12 cellular contexts compared by ENCODE assay signal in genomic region chr3:165339753-165340152, GRCh38.
A peak's percentile ranks its signal among the peaks of the same experiment; 100 is the strongest.
DNase-seq lines count a peak whose midpoint lies in the region; ATAC-seq, FAIRE-seq and TF ChIP-seq lines count a peak whose summit lies in the region.
"Had no signal": no experiment of that assay in that cellular context is flagged by ENCODE, and none has a peak within 500 bp of the region (broad histone marks: within the 10 kb centered on the region; RNA-seq: fewer than 3 reads in every experiment).

No MANE protein-coding gene starts in this region.

- no peaks in the 10 kb centered on the region for H3K36me3 Mint-ChIP-seq in activated CD4-positive, alpha-beta T cell treated with anti-CD3 and anti-CD28 coated beads, Interleukin-2, amount 10 ng/mL, durations not matched to agents 7 days and 5 days (ENCODE audit: low read depth)
- H3K36me3 Mint-ChIP-seq: activated CD4-positive, alpha-beta memory T cell treated with anti-CD3 and anti-CD28 coated beads for 36 hours had no signal

- FAIRE-seq in GM12878 (lab: Jason Lieb, UNC): no peak
- FAIRE-seq: GM18507, H54 had no signal

- H3F3A ChIP-seq in Loucy (ENCODE audit: low read depth) (no peaks in the 10 kb centered on the region), neural cell (ENCODE audit: insufficient read depth, low read length, poor library complexity, severe bottlenecking) (no peaks in the 10 kb centered on the region)

- TF ChIP-seq EP300 in GM12878 (IDR thresholded peaks at IDR 0.05; ENCODE audit: borderline replicate concordance in 1 of 2, control insufficient read depth in 1 of 2, low read depth in 2 of 2, low read length in 2 of 2): no peak
- no peak for TF ChIP-seq EP300 in neural cell (conservative IDR thresholded peaks at IDR 0.05; ENCODE audit: poor library complexity, severe bottlenecking)

- H3K4me1 Mint-ChIP-seq in activated CD4-positive, alpha-beta T cell treated with anti-CD3 and anti-CD28 coated beads, Interleukin-2, amount 10 ng/mL, durations not matched to agents 7 days and 5 days: no peaks in the 10 kb centered on the region

- H3K9me3 ChIP-seq in Loucy (ENCODE audit: insufficient read depth, low read depth, low read length): no peaks in the 10 kb centered on the region
- no peaks in the 10 kb centered on the region for H3K9me3 ChIP-seq in GM12878 (replicated peaks; ENCODE audit: control insufficient read depth, insufficient read depth, low read length)
- H3K9me3 ChIP-seq in neural cell (ENCODE audit: low read length): no peaks in the 10 kb centered on the region
- H3K9me3 ChIP-seq: ascending aorta had no signal

- RAD21 ChIA-PET in GM12878 (lab: Charles Lee; ENCODE audit: unreplicated experiment): interaction anchor here (0.6 to 2.6 kb wide), 24 partner anchors 11 to 1346 kb away, joined by 3 to 9 read pairs (median 3); no protein-coding TSS in a partner anchor

- no peak for TF ChIP-seq POLR2A in GM12878 (IDR thresholded peaks at IDR 0.05; ENCODE audit: low read depth, low read length)

- no peak overlapping the region for H3K27ac Mint-ChIP-seq in activated CD4-positive, alpha-beta T cell treated with anti-CD3 and anti-CD28 coated beads, Interleukin-2, amount 10 ng/mL, durations not matched to agents 7 days and 5 days
- H3K27ac Mint-ChIP-seq: activated CD4-positive, alpha-beta memory T cell treated with anti-CD3 and anti-CD28 coated beads for 36 hours had no signal

- H3K9ac ChIP-seq in Loucy (ENCODE audit: low read depth, low read length, poor library complexity, severe bottlenecking): no peak overlapping the region
- H3K9ac ChIP-seq in GM12878 (ENCODE audit: control insufficient read depth, insufficient read depth, low read length): no peak overlapping the region
- H3K9ac ChIP-seq in neural cell (ENCODE audit: low read length): no peak overlapping the region

- ATAC-seq in GM12878: peak; percentile 78

- DNase-seq in NCI-H146 (lab: John Stamatoyannopoulos, UW) (peak; percentile 19), NCI-H146 treated with DMSO at 0.1 percent for 48 hours (lab: John Stamatoyannopoulos, UW; ENCODE audit: unreplicated experiment) (no peak), GM12878 (ENCODE audit: low read depth, low spot score) (no peak), DMS114 treated with DMSO at 0.1 percent for 48 hours (lab: John Stamatoyannopoulos, UW; ENCODE audit: unreplicated experiment) (no peak)
- DNase-seq in activated CD4-positive, alpha-beta T cell treated with anti-CD3 and anti-CD28 coated beads, Interleukin-2, amount 10 ng/mL, durations not matched to agents 7 days and 5 days: no peak
- DNase-seq in stimulated activated CD4-positive, alpha-beta T cell treated with anti-CD3 and anti-CD28 coated beads, Interleukin-4, amount 100 ng/mL, for 24 hours: no peak
- DNase-seq: activated CD4-positive, alpha-beta memory T cell treated with anti-CD3 and anti-CD28 coated beads for 36 hours had no signal

- intact Hi-C loops in GM12878 (cut with micrococcal nuclease; ENCODE audit: unreplicated experiment): no loop called here

- SMC1A ChIA-PET in GM12878 (lab: Charles Lee; ENCODE audit: uncharacterized antibody, unreplicated experiment): interaction anchor here (0.7 to 1.8 kb wide), 22 partner anchors 10 to 674 kb away, joined by 3 to 7 read pairs (median 3); no protein-coding TSS in a partner anchor

- POLR2A ChIA-PET in GM12878 (lab: Charles Lee): no interaction called here
- POLR2A ChIA-PET in activated CD4-positive, alpha-beta T cell treated with anti-CD3 and anti-CD28 coated beads, Interleukin-2, amount 10 ng/mL, durations not matched to agents 7 days and 5 days (lab: Charles Lee): no interaction called here

- H3K4me1 ChIP-seq in Loucy (ENCODE audit: insufficient read depth, low read length, poor library complexity, severe bottlenecking): no peaks in the 10 kb centered on the region
- H3K4me1 ChIP-seq in GM12878 (ENCODE audit: control insufficient read depth, insufficient read depth, low read length): no peaks in the 10 kb centered on the region
- H3K4me1 ChIP-seq: ascending aorta had no signal

- no peaks in the 10 kb centered on the region for H3K36me3 ChIP-seq in Loucy (ENCODE audit: insufficient read depth, low read length)
- H3K36me3 ChIP-seq in GM12878 (ENCODE audit: control insufficient read depth in 2 of 2, insufficient read depth in 2 of 2, low read length in 1 of 2): no peaks in the 10 kb centered on the region
- H3K36me3 ChIP-seq in neural cell (ENCODE audit: insufficient read depth, low read length): no peaks in the 10 kb centered on the region
- H3K36me3 ChIP-seq: ascending aorta had no signal

- TF ChIP-seq RAD21 in GM12878 (IDR thresholded peaks at IDR 0.05; ENCODE audit: insufficient read depth, low read depth, low read length) (peak; percentile 43), neural cell (conservative IDR thresholded peaks at IDR 0.05) (peak; percentile 82)

- no peaks in the 10 kb centered on the region for H3K79me2 ChIP-seq in Loucy (ENCODE audit: insufficient read depth, low read length)
- H3K79me2 ChIP-seq in GM12878 (ENCODE audit: control insufficient read depth, insufficient read depth, low read length): no peaks in the 10 kb centered on the region
- no peaks in the 10 kb centered on the region for H3K79me2 ChIP-seq in neural cell (replicated peaks; ENCODE audit: insufficient read depth, low read length)

- H2AFZ ChIP-seq in Loucy (ENCODE audit: low read length): no peak overlapping the region
- H2AFZ ChIP-seq in GM12878 (ENCODE audit: control insufficient read depth, low read depth, low read length): no peak overlapping the region
- no peak overlapping the region for H2AFZ ChIP-seq in neural cell (ENCODE audit: low read depth, low read length)

- H3K27me3 Mint-ChIP-seq in activated CD4-positive, alpha-beta T cell treated with anti-CD3 and anti-CD28 coated beads, Interleukin-2, amount 10 ng/mL, durations not matched to agents 7 days and 5 days: no peaks in the 10 kb centered on the region
- H3K27me3 Mint-ChIP-seq: activated CD4-positive, alpha-beta memory T cell treated with anti-CD3 and anti-CD28 coated beads for 36 hours had no signal

- H3K27me3 ChIP-seq in Loucy (ENCODE audit: insufficient read depth, low read length, poor library complexity, severe bottlenecking): no peaks in the 10 kb centered on the region
- H3K27me3 ChIP-seq in GM12878 (replicated peaks in 1 of 2; ENCODE audit: control insufficient read depth in 2 of 2, insufficient read depth in 2 of 2, low read length in 1 of 2): no peaks in the 10 kb centered on the region
- no peaks in the 10 kb centered on the region for H3K27me3 ChIP-seq in neural cell (ENCODE audit: insufficient read depth, low read depth, low read length)
- H3K27me3 ChIP-seq: ascending aorta had no signal

- CTCF ChIA-PET in GM12878 (lab: Yijun Ruan, JAX): interaction anchor here (0.6 to 2.0 kb wide), 25 partner anchors 9 to 1693 kb away, joined by 3 to 8 read pairs (median 3); no protein-coding TSS in a partner anchor
- CTCF ChIA-PET in activated CD4-positive, alpha-beta T cell treated with anti-CD3 and anti-CD28 coated beads, Interleukin-2, amount 10 ng/mL, durations not matched to agents 7 days and 5 days (lab: Charles Lee): no interaction called here

- H3K27ac ChIP-seq in GM12878 (ENCODE audit: control insufficient read depth, insufficient read depth) (no peak overlapping the region), neural cell (ENCODE audit: low read length) (no peak overlapping the region)
- H3K27ac ChIP-seq: ascending aorta had no signal

- H3K9me2 ChIP-seq in Loucy (replicated peaks; ENCODE audit: low read depth, low read length) (no peaks in the 10 kb centered on the region), neural cell (ENCODE audit: insufficient read depth, low read length) (no peaks in the 10 kb centered on the region)

- peaks cover 6% of the 10 kb centered on the region for H3K9me3 Mint-ChIP-seq in activated CD4-positive, alpha-beta T cell treated with anti-CD3 and anti-CD28 coated beads, Interleukin-2, amount 10 ng/mL, durations not matched to agents 7 days and 5 days

- H3K4me3 ChIP-seq in Loucy (ENCODE audit: low read length, poor library complexity, severe bottlenecking) (no peak overlapping the region), GM12878 (no peak overlapping the region), neural cell (ENCODE audit: low read length) (no peak overlapping the region)
- H3K4me3 ChIP-seq: ascending aorta had no signal

- TF ChIP-seq CTCF in Loucy (conservative IDR thresholded peaks at IDR 0.05; ENCODE audit: low read length) (peak; percentile 25; the same call in 1 of the 2 replicates), GM12878 (IDR thresholded peaks at IDR 0.05 in 2 of 3, conservative IDR thresholded peaks at IDR 0.05 in 1 of 3; ENCODE audit: control insufficient read depth in 2 of 3, extremely low read depth in 1 of 3, insufficient read depth in 1 of 3, low read depth in 3 of 3, low read length in 3 of 3) (peak in 2 of 3 experiments; percentile 4; a peak in 1 of 6 replicates), neural cell (IDR thresholded peaks at IDR 0.05; ENCODE audit: poor library complexity, severe bottlenecking) (peak; percentile 74)

- H4K20me1 ChIP-seq in Loucy (ENCODE audit: insufficient read depth, low read length, poor library complexity, severe bottlenecking) (no peaks in the 10 kb centered on the region), GM12878 (ENCODE audit: control insufficient read depth, insufficient read depth) (no peaks in the 10 kb centered on the region), neural cell (ENCODE audit: insufficient read depth) (no peaks in the 10 kb centered on the region)

- no peak overlapping the region for H3K4me3 Mint-ChIP-seq in activated CD4-positive, alpha-beta T cell treated with anti-CD3 and anti-CD28 coated beads, Interleukin-2, amount 10 ng/mL, durations not matched to agents 7 days and 5 days
- H3K4me3 Mint-ChIP-seq: activated CD4-positive, alpha-beta memory T cell treated with anti-CD3 and anti-CD28 coated beads for 36 hours had no signal

- in situ Hi-C loops in GM12878 (cut with MboI): no loop called here

- 56% methylated on average over 1 of the region's 1 CpG for WGBS in GM12878 (ENCODE audit: insufficient coverage, insufficient replicate concordance, low lambda C conversion rate, missing lambda C conversion rate)

- BruUV-seq in GM12878 (replicated peaks; lab: Mats Ljungman, UMichigan): no TSS peak

- no peak overlapping the region for H3K4me2 ChIP-seq in Loucy (ENCODE audit: low read depth, low read length, poor library complexity, severe bottlenecking)
- no peak overlapping the region for H3K4me2 ChIP-seq in GM12878 (ENCODE audit: control insufficient read depth, insufficient read depth)
- H3K4me2 ChIP-seq in neural cell (ENCODE audit: low read length): no peak overlapping the region

TF ChIP-seq in GM12878, 131 proteins besides CTCF, POLR2A, EP300 and RAD21 (continues in another document):
- TF ChIP-seq MTA2 (IDR thresholded peaks at IDR 0.05; ENCODE audit: low read depth): no peak
- TF ChIP-seq SMC3 (IDR thresholded peaks at IDR 0.05; ENCODE audit: borderline replicate concordance, low read length): peak; percentile 25; the same call in 1 of the 2 replicates
- TF ChIP-seq KLF5 (IDR thresholded peaks at IDR 0.05; ENCODE audit: partially characterized antibody): no peak

TF ChIP-seq in neural cell, 6 proteins besides CTCF, POLR2A, EP300 and RAD21 (continues in another document):
- no peak for TF ChIP-seq TAF1 (IDR thresholded peaks at IDR 0.05; ENCODE audit: low read depth)

Comparison
In these comparisons a context has a peak if more than half of its experiments do, and no peak if none do; other contexts are left out.
1. CTCF ChIP-seq: peak in every context shown above with its lines; median percentile 74 in neural cell; 25 in Loucy; 4 in GM12878.